8 cellular contexts compared by ENCODE assay signal in genomic region chr2:9287400-9288059, GRCh38.
DNase-seq lines count a peak whose midpoint lies in the region; ATAC-seq and TF ChIP-seq lines count a peak whose summit lies in the region.

No MANE protein-coding gene starts in this region.

- H3K27ac ChIP-seq in RWPE1: peak overlapping the region; percentile 96

- CTCF ChIA-PET in RWPE1 (lab: Yijun Ruan, JAX): interaction anchor here (0.5 to 1.1 kb wide), 2 partner anchors 23 to 94 kb away, joined by 3 read pairs; no protein-coding TSS in a partner anchor

- TF ChIP-seq CTCF in RWPE1 (conservative IDR thresholded peaks at IDR 0.05; ENCODE audit: low read depth) (no peak), epithelial cell of proximal tubule (conservative IDR thresholded peaks at IDR 0.05; ENCODE audit: low read depth, low read length) (no peak), retinal pigment epithelial cell (conservative IDR thresholded peaks at IDR 0.05; ENCODE audit: low read depth, low read length) (peak; percentile 31)

- DNase-seq in GM04504 (ENCODE audit: low read depth) (peak; percentile 96), RWPE1 (ENCODE audit: low spot score) (peak; percentile 98), epithelial cell of proximal tubule (ENCODE audit: low read depth) (peak; percentile 99), retinal pigment epithelial cell (ENCODE audit: low read depth) (peak; percentile 93), HuH-7 (ENCODE audit: low spot score) (no peak)
- DNase-seq in activated CD8-positive, alpha-beta memory T cell treated with anti-CD3 and anti-CD28 coated beads, Interleukin-2, amount 50 U/mL, for 48 hours: no peak
- DNase-seq in stimulated activated naive CD4-positive, alpha-beta T cell treated with Interleukin-2 at 50 U/mL for 16 hours (lab: John Stamatoyannopoulos, UW): no peak

- ATAC-seq in HG03135 (IDR thresholded peaks at IDR 0.05; ENCODE audit: unreplicated experiment): no peak

- POLR2A ChIA-PET in RWPE1 (lab: Yijun Ruan, JAX; ENCODE audit: low non-redundant PET): no interaction called here

- H3K4me3 ChIP-seq in epithelial cell of proximal tubule (ENCODE audit: low read depth, low read length) (no peak overlapping the region), retinal pigment epithelial cell (ENCODE audit: low read length) (no peak overlapping the region)

Comparison
In these comparisons a context has a peak if more than half of its experiments do, and no peak if none do; other contexts are left out.
1. DNase-seq: peak in GM04504 (single experiment), RWPE1 (single experiment), epithelial cell of proximal tubule (single experiment) and retinal pigment epithelial cell (single experiment); none in HuH-7 (single experiment), activated CD8-positive, alpha-beta memory T cell treated with anti-CD3 and anti-CD28 coated beads, Interleukin-2, amount 50 U/mL, for 48 hours (single experiment) and stimulated activated naive CD4-positive, alpha-beta T cell treated with Interleukin-2 at 50 U/mL for 16 hours (single experiment).